Comparison of ENCODE assay signal across 8 cellular contexts in the genomic region with DNA sequence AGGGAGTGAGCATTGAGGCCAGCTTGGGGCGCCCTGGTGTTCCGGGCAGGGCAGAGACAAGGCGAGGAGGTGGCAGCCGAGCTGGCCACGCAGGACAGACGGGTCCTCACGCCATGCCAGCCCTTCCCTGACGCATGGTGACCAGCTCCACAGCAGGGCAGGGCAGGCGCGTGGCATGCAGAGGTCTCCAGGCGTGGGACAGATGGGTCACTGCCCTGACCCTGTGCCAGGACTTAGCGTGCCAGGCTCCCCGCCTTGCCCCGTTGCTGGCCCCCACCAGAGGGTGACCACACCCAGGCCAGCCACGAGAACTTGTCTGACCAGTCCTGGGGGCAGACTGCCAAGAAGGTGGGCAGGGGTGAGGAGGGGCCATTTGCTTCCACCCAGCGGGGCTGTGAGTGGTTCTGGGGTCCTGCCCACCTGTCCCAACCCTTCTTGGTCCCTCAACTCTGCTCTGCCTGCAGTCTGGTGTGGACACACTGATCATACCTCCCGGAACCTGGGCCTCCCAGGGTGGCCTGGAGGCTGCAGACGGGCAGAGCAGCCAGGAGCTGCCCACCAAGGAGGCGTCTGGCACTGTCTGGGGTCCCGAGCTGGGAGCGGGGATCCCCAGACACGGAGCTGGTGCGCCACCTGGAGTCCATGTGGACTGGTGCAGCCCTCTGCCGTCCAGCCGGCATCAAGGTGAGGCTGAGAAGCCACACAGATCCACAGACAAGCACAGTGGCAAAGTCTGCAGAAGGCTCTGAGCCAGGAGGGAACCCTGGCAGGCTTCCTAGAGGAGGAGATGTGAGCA. TPM values are rescaled to one million over a fixed set of nuclear protein-coding genes. Genes with fewer than 3 reads are reported as not detected.
DNase-seq lines count a peak whose midpoint lies in the region; ATAC-seq lines count a peak whose summit lies in the region.

A gene (plus strand): TSS at position 446 of the 796 bp plus-strand sequence. CDS start 834 bp downstream, outside the sequence.

- ATAC-seq in Right ventricle myocardium superior (ENCODE audit: poor library complexity) (peak; percentile 34), HG03095 (IDR thresholded peaks at IDR 0.05; ENCODE audit: unreplicated experiment) (no peak)

- intact Hi-C loops in Right ventricle myocardium superior (cut with DNase I), result loop anchor here (2.0 to 5.0 kb wide), 2 partner anchors 35 to 108 kb away; no protein-coding TSS in a partner anchor

- DNase-seq in DMS79 treated with DMSO at 0.1 percent for 48 hours (lab: John Stamatoyannopoulos, UW), result peak; percentile 56
- DNase-seq in M059J (ENCODE audit: low read depth), result peak; percentile 80
- DNase-seq in SKM-1 treated with dmso at 0.1 percent for 144 hours (lab: John Stamatoyannopoulos, UW; ENCODE audit: unreplicated experiment), result peak; percentile 50
- peak; percentile 83 for DNase-seq in activated naive CD4-positive, alpha-beta T cell treated with anti-CD3 and anti-CD28 coated beads, Interleukin-2, amount 50 U/mL, for 16 hours
- DNase-seq in Right ventricle myocardium superior, result peak; percentile 85
- DNase-seq in pulmonary artery endothelial cell (ENCODE audit: low read depth, low spot score), result peak; percentile 37
- DNase-seq in occipital lobe (lab: John Stamatoyannopoulos, UW), result no peak

RNA-seq across cellular contexts. Expression of the gene that starts here (rescaled TPM):
- not detected in 2 replicates for total RNA-seq in M059J (2014; rRNA removed; shearing (Covaris generic))
- total RNA-seq in Right ventricle myocardium superior, result not detected
- 0.07 TPM in 2 replicates for total RNA-seq in pulmonary artery endothelial cell
- total RNA-seq in occipital lobe, result not detected

Comparison
In these comparisons a context has a peak if more than half of its experiments do, and no peak if none do; other contexts are left out.
1. Peak in DNase-seq in M059J; RNA of the gene not detected or under 1 TPM.
2. Peak in DNase-seq and ATAC-seq in Right ventricle myocardium superior; RNA of the gene not detected or under 1 TPM.
3. Peak in DNase-seq in pulmonary artery endothelial cell; RNA of the gene not detected or under 1 TPM.